ENCODE assay signal across 2 cellular contexts in the genomic region with DNA sequence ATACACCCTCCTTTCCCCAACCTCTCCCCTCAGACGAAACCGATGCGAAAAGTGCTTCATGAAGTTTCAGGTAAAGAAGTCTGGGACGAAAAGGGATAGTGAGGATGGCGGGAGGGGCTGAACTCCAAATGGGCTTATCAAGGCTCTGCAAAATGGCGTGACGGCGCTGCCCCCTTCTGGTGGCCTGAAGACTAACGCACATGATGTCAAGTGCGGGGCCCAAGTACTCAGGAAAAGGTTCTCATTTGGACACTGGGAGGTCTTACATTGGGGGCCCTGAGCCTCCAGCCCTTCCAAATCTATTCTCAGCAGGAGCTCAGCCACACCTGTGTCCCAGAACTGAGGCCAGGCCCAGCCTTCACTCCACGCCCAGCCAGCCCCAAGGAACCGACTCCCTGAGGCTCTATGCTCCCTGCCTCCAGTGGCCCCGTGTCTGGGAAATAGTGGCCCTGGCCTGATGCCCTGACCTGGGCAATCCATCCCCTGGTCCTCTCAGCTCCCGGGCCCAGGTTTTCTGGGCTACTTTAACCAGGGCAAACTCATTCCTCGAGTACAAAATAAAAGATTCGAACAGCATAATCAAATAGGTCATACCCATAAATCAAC.
A peak's percentile ranks its signal among the peaks of the same experiment; 100 is the strongest.
TF ChIP-seq lines count a peak whose summit lies in the region.

No MANE protein-coding gene starts in this region.

TF ChIP-seq in K562, 482 proteins besides CTCF, POLR2A, EP300 and RAD21:
- TF ChIP-seq STAG1 (CRISPR knock-in tag; IDR thresholded peaks at IDR 0.05; ENCODE audit: borderline replicate concordance): peak; percentile 61; the same call in 1 of the 2 replicates
- TF ChIP-seq HCFC1 (IDR thresholded peaks at IDR 0.05; ENCODE audit: low read depth, low read length): no peak
- TF ChIP-seq NBN (IDR thresholded peaks at IDR 0.05; ENCODE audit: low read depth): no peak
- TF ChIP-seq CTBP1 (IDR thresholded peaks at IDR 0.05; ENCODE audit: borderline replicate concordance): no peak
- TF ChIP-seq TRIM24 (IDR thresholded peaks at IDR 0.05): no peak
- TF ChIP-seq, protein P1, sequence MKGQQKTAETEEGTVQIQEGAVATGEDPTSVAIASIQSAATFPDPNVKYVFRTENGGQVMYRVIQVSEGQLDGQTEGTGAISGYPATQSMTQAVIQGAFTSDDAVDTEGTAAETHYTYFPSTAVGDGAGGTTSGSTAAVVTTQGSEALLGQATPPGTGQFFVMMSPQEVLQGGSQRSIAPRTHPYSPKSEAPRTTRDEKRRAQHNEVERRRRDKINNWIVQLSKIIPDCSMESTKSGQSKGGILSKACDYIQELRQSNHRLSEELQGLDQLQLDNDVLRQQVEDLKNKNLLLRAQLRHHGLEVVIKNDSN (CRISPR knock-in tag; IDR thresholded peaks at IDR 0.05): no peak
- TF ChIP-seq SMC3 (conservative IDR thresholded peaks at IDR 0.05; ENCODE audit: insufficient read depth, low read depth, low read length): peak; percentile 65; the same call in 1 of the 2 replicates
- TF ChIP-seq MEF2D (tag; conservative IDR thresholded peaks at IDR 0.05; ENCODE audit: low read depth): no peak
- TF ChIP-seq, protein P2, sequence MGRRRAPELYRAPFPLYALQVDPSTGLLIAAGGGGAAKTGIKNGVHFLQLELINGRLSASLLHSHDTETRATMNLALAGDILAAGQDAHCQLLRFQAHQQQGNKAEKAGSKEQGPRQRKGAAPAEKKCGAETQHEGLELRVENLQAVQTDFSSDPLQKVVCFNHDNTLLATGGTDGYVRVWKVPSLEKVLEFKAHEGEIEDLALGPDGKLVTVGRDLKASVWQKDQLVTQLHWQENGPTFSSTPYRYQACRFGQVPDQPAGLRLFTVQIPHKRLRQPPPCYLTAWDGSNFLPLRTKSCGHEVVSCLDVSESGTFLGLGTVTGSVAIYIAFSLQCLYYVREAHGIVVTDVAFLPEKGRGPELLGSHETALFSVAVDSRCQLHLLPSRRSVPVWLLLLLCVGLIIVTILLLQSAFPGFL (CRISPR knock-in tag; IDR thresholded peaks at IDR 0.05): no peak
- TF ChIP-seq GATAD2B (IDR thresholded peaks at IDR 0.05; ENCODE audit: borderline replicate concordance): no peak
- TF ChIP-seq YY1 (IDR thresholded peaks at IDR 0.05; ENCODE audit: borderline replicate concordance in 1 of 3, control insufficient read depth in 1 of 3, extremely low read depth in 1 of 3, insufficient read depth in 3 of 3, insufficient read length in 1 of 3, insufficient replicate concordance in 2 of 3, low read depth in 1 of 3, low read length in 2 of 3): peak in 1 of 3 experiments; percentile 49
- TF ChIP-seq MXI1 (IDR thresholded peaks at IDR 0.05; ENCODE audit: low read depth, low read length): no peak
- no peak for TF ChIP-seq ESRRA (IDR thresholded peaks at IDR 0.05; ENCODE audit: borderline replicate concordance, low read depth)
- TF ChIP-seq ZNF133 (CRISPR knock-in tag; IDR thresholded peaks at IDR 0.05): no peak
- no peak for TF ChIP-seq ZFPM2 (CRISPR knock-in tag; IDR thresholded peaks at IDR 0.05)

TF ChIP-seq in HepG2, 621 proteins besides CTCF, POLR2A, EP300 and RAD21:
- TF ChIP-seq SMC3 (IDR thresholded peaks at IDR 0.05; ENCODE audit: low read length) (peak; percentile 53), STAG1 (CRISPR knock-in tag; IDR thresholded peaks at IDR 0.05) (peak; percentile 72), SPEN (CRISPR knock-in tag; IDR thresholded peaks at IDR 0.05; ENCODE audit: low read depth) (no peak), ZNF737 (CRISPR knock-in tag; IDR thresholded peaks at IDR 0.05; ENCODE audit: borderline replicate concordance) (no peak), MXD4 (CRISPR knock-in tag; IDR thresholded peaks at IDR 0.05) (no peak), ZNF510 (CRISPR knock-in tag; IDR thresholded peaks at IDR 0.05; ENCODE audit: low read depth) (no peak), ZNF775 (CRISPR knock-in tag; IDR thresholded peaks at IDR 0.05; ENCODE audit: borderline replicate concordance) (no peak), SP2 (CRISPR knock-in tag; IDR thresholded peaks at IDR 0.05) (no peak), ZNF790 (CRISPR knock-in tag; IDR thresholded peaks at IDR 0.05; ENCODE audit: borderline replicate concordance) (no peak), JUNB (CRISPR knock-in tag; IDR thresholded peaks at IDR 0.05; ENCODE audit: borderline replicate concordance) (no peak), ZNF101 (CRISPR knock-in tag; IDR thresholded peaks at IDR 0.05; ENCODE audit: borderline replicate concordance, low read depth) (no peak), ZNF703 (CRISPR knock-in tag; IDR thresholded peaks at IDR 0.05; ENCODE audit: borderline replicate concordance) (no peak)
- TF ChIP-seq, protein P3, sequence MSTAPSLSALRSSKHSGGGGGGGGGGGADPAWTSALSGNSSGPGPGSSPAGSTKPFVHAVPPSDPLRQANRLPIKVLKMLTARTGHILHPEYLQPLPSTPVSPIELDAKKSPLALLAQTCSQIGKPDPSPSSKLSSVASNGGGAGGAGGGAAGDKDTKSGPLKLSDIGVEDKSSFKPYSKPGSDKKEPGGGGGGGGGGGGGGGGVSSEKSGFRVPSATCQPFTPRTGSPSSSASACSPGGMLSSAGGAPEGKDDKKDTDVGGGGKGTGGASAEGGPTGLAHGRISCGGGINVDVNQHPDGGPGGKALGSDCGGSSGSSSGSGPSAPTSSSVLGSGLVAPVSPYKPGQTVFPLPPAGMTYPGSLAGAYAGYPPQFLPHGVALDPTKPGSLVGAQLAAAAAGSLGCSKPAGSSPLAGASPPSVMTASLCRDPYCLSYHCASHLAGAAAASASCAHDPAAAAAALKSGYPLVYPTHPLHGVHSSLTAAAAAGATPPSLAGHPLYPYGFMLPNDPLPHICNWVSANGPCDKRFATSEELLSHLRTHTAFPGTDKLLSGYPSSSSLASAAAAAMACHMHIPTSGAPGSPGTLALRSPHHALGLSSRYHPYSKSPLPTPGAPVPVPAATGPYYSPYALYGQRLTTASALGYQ (CRISPR knock-in tag; IDR thresholded peaks at IDR 0.05): no peak
- TF ChIP-seq, protein P4, sequence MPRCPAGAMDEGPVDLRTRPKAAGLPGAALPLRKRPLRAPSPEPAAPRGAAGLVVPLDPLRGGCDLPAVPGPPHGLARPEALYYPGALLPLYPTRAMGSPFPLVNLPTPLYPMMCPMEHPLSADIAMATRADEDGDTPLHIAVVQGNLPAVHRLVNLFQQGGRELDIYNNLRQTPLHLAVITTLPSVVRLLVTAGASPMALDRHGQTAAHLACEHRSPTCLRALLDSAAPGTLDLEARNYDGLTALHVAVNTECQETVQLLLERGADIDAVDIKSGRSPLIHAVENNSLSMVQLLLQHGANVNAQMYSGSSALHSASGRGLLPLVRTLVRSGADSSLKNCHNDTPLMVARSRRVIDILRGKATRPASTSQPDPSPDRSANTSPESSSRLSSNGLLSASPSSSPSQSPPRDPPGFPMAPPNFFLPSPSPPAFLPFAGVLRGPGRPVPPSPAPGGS (CRISPR knock-in tag; IDR thresholded peaks at IDR 0.05): no peak
- TF ChIP-seq, protein P5, sequence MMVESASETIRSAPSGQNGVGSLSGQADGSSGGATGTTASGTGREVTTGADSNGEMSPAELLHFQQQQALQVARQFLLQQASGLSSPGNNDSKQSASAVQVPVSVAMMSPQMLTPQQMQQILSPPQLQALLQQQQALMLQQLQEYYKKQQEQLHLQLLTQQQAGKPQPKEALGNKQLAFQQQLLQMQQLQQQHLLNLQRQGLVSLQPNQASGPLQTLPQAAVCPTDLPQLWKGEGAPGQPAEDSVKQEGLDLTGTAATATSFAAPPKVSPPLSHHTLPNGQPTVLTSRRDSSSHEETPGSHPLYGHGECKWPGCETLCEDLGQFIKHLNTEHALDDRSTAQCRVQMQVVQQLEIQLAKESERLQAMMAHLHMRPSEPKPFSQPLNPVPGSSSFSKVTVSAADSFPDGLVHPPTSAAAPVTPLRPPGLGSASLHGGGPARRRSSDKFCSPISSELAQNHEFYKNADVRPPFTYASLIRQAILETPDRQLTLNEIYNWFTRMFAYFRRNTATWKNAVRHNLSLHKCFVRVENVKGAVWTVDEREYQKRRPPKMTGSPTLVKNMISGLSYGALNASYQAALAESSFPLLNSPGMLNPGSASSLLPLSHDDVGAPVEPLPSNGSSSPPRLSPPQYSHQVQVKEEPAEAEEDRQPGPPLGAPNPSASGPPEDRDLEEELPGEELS (CRISPR knock-in tag; IDR thresholded peaks at IDR 0.05): no peak
